In the genomic region with DNA sequence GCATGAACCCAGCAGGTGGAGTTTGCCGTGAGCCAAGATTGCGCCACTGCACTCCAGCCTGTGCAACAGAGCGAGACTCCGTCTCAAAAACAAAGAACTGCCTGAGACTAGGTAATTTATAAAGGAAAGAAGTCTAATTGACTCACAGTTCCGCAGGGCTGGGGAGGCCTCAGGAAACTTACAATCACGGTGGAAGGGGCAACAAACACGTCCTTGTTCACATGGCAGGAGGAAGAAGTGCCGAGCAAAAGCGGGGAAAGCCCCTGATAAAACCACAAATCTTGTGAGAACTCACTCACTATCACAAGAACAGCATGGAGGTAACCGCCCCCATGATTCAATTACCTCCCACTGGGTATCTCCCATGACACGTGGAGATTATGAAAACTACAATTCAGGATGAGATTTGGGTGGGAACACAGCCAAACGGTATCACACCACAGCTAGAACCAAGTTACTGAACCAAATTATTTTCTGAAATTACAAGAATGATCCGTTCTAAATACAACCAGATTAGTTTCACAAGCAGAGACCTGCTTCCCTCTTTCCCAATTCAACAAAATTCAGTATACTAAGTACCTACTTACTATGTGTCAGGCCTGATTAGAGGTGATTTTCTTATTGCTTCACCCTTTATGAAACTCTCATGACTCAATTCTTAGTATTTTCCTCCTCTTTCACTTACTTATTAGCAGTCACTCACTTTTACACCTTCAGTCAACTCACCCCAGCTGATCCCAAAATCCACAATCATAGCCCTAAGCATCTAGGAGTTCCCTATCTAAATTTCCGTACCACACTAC, we compare ENCODE assay signal across 8 cellular contexts. TPM values are rescaled to one million over a fixed set of nuclear protein-coding genes. Genes with fewer than 3 reads are reported as not detected.
DNase-seq lines count a peak whose midpoint lies in the region; ATAC-seq and TF ChIP-seq lines count a peak whose summit lies in the region.

No MANE protein-coding gene starts in this region.

- TF ChIP-seq CTCF in OCI-LY7 (conservative IDR thresholded peaks at IDR 0.05; ENCODE audit: low read length) (no peak), neural crest cell (conservative IDR thresholded peaks at IDR 0.05) (no peak)

- H3K27me3 ChIP-seq in CD4-positive, alpha-beta memory T cell (ENCODE audit: insufficient read depth, low read length): no peaks in the 10 kb centered on the region

- H3K79me2 ChIP-seq in OCI-LY7 (ENCODE audit: insufficient read depth, low read depth, low read length): peaks cover 51% of the 10 kb centered on the region; the same call in 1 of the 2 replicates

- H3K27me3 Mint-ChIP-seq in CD4-positive, alpha-beta memory T cell: no peaks in the 10 kb centered on the region
- no peaks in the 10 kb centered on the region for H3K27me3 Mint-ChIP-seq in neural crest cell (ENCODE audit: low read depth)

- no peaks in the 10 kb centered on the region for H3K9me3 ChIP-seq in CD4-positive, alpha-beta memory T cell (ENCODE audit: control insufficient read depth in 1 of 2, low read length in 2 of 2)
- no peaks in the 10 kb centered on the region for H3K9me3 ChIP-seq in OCI-LY7 (ENCODE audit: low read length)

- H4K20me1 ChIP-seq in OCI-LY7 (ENCODE audit: insufficient read depth, low read length): peaks cover 18% of the 10 kb centered on the region; the same call in 1 of the 2 replicates

- peaks cover 0 to 4% (median 0%) of the 10 kb centered on the region in 8 donors for H3K9me3 Mint-ChIP-seq in CD4-positive, alpha-beta memory T cell
- H3K9me3 Mint-ChIP-seq in neural crest cell: peaks cover 2% of the 10 kb centered on the region

- peak overlapping the region in 5 of 7 donors; percentile 9 to 81 (median 50) for H3K27ac Mint-ChIP-seq in CD4-positive, alpha-beta memory T cell
- peak overlapping the region; percentile 46 for H3K27ac Mint-ChIP-seq in neural crest cell (ENCODE audit: unreplicated experiment)

- H3K4me2 ChIP-seq in OCI-LY7 (ENCODE audit: low read length): peak overlapping the region; percentile 38; the same call in 1 of the 2 replicates

- H3K36me3 Mint-ChIP-seq in CD4-positive, alpha-beta memory T cell: peaks cover 7% of the 10 kb centered on the region in 2 donors
- peaks cover 26% of the 10 kb centered on the region for H3K36me3 Mint-ChIP-seq in neural crest cell (ENCODE audit: low read depth)

- H3K4me3 ChIP-seq in CD4-positive, alpha-beta memory T cell (ENCODE audit: low read length in 2 of 2): no peak overlapping the region
- no peak overlapping the region for H3K4me3 ChIP-seq in OCI-LY7 (ENCODE audit: low read depth, low read length, poor library complexity, severe bottlenecking)

- H3K9me2 ChIP-seq in OCI-LY7 (ENCODE audit: insufficient read depth, low read length): no peaks in the 10 kb centered on the region

- ATAC-seq in GM19455 (IDR thresholded peaks at IDR 0.05; ENCODE audit: unreplicated experiment): no peak

- DNase-seq in CD4-positive, alpha-beta memory T cell: peak; percentile 21 to 85 (median 53)
- DNase-seq in OCI-LY7 (ENCODE audit: low spot score): no peak
- DNase-seq in activated naive CD4-positive, alpha-beta T cell treated with Interleukin-2 at 50 U/mL for 16 hours: peak; percentile 75
- no peak for DNase-seq in neural crest cell (ENCODE audit: low read depth, low spot score)
- DNase-seq in GOT3 (lab: John Stamatoyannopoulos, UW): no peak
- no peak for DNase-seq in middle frontal gyrus (ENCODE audit: extremely low spot score, low spot score)
- no peak for DNase-seq in SHP77 treated with DMSO at 0.1 percent for 48 hours (lab: John Stamatoyannopoulos, UW)

- CTCF ChIA-PET in CD4-positive, alpha-beta memory T cell (lab: Charles Lee; ENCODE audit: partially characterized antibody): interaction anchor here (2.1 kb wide), 1 partner anchor 8 kb away, joined by 6 read pairs; no protein-coding TSS in a partner anchor
- CTCF ChIA-PET in OCI-LY7 (lab: Charles Lee; ENCODE audit: unreplicated experiment): no interaction called here

- peak overlapping the region in 6 of 8 donors; percentile 4 to 62 (median 38) for H3K4me3 Mint-ChIP-seq in CD4-positive, alpha-beta memory T cell
- no peak overlapping the region for H3K4me3 Mint-ChIP-seq in neural crest cell

- no peaks in the 10 kb centered on the region for H3K36me3 ChIP-seq in CD4-positive, alpha-beta memory T cell (ENCODE audit: insufficient read depth, low read length)
- H3K36me3 ChIP-seq in OCI-LY7 (ENCODE audit: insufficient read depth, low read length): peaks cover 39% of the 10 kb centered on the region

- H3K27ac ChIP-seq in CD4-positive, alpha-beta memory T cell (ENCODE audit: low read depth, low read length): no peak overlapping the region
- H3K27ac ChIP-seq in OCI-LY7 (ENCODE audit: low read depth, low read length, poor library complexity, severe bottlenecking): no peak overlapping the region

- intact Hi-C loops in CD4-positive, alpha-beta memory T cell (cut with micrococcal nuclease): no loop called here
- intact Hi-C loops in OCI-LY7 (cut with micrococcal nuclease; ENCODE audit: unreplicated experiment): no loop called here

- H2AFZ ChIP-seq in OCI-LY7 (ENCODE audit: low read length): no peak overlapping the region

- no TSS peak for BruUV-seq in OCI-LY7 (replicated peaks; lab: Mats Ljungman, UMichigan)

- peaks cover 16% of the 10 kb centered on the region for H3K4me1 ChIP-seq in CD4-positive, alpha-beta memory T cell (ENCODE audit: insufficient read depth, low read length)
- H3K4me1 ChIP-seq in OCI-LY7 (ENCODE audit: insufficient read depth, low read length, poor library complexity, severe bottlenecking): peaks cover 30% of the 10 kb centered on the region

- H3K4me1 Mint-ChIP-seq in CD4-positive, alpha-beta memory T cell: peaks cover 18 to 33% (median 25%) of the 10 kb centered on the region in 4 donors
- H3K4me1 Mint-ChIP-seq in neural crest cell: peaks cover 55% of the 10 kb centered on the region

- POLR2A ChIA-PET in CD4-positive, alpha-beta memory T cell (lab: Charles Lee; ENCODE audit: partially characterized antibody): no interaction called here
- POLR2A ChIA-PET in OCI-LY7 (lab: Charles Lee): interaction anchor here (1.0 kb wide), 1 partner anchor 10 kb away, joined by 3 read pairs; no protein-coding TSS in a partner anchor

RNA-seq across cellular contexts. Expression of a gene that starts 8.4 kb away (rescaled TPM):
- 1 to 10 TPM; 6.3 TPM for total RNA-seq in CD4-positive, alpha-beta memory T cell
- 1 to 10 TPM; 2.2 to 5.8 TPM for polyA plus RNA-seq in CD4-positive, alpha-beta memory T cell
- total RNA-seq in OCI-LY7 (2014; rRNA removed; shearing (Covaris generic)): 14.7 and 16.0 TPM in 2 replicates
- 19.4 and 19.8 TPM in 2 replicates for total RNA-seq in OCI-LY7 (2022)
- total RNA-seq in neural crest cell: 73.3 and 74.0 TPM in 2 replicates

Comparison
In these comparisons a context has a peak if more than half of its experiments do, and no peak if none do; other contexts are left out.
1. DNase-seq: peak in CD4-positive, alpha-beta memory T cell (5 of 5) and activated naive CD4-positive, alpha-beta T cell treated with Interleukin-2 at 50 U/mL for 16 hours (single experiment); none in OCI-LY7 (single experiment), neural crest cell (single experiment), GOT3 (single experiment), middle frontal gyrus (single experiment) and SHP77 treated with DMSO at 0.1 percent for 48 hours (single experiment).